8 cellular contexts compared by ENCODE assay signal in genomic region chr2:127829845-127830246, GRCh38. TPM values are rescaled to one million over a fixed set of nuclear protein-coding genes. Genes with fewer than 3 reads are reported as not detected.
DNase-seq lines count a peak whose midpoint lies in the region; ATAC-seq and TF ChIP-seq lines count a peak whose summit lies in the region.

No MANE protein-coding gene starts in this region.

- H3K4me2 ChIP-seq in BLaER1, result peak overlapping the region; percentile 83
- H3K4me2 ChIP-seq in neural progenitor cell, result no peak overlapping the region

- no peak for TF ChIP-seq EP300 in transverse colon (IDR thresholded peaks at IDR 0.05; ENCODE audit: low read depth)

- H3K9ac ChIP-seq in BLaER1, result peak overlapping the region; percentile 66
- no peak overlapping the region for H3K9ac ChIP-seq in neural progenitor cell

- peak; percentile 97 for ATAC-seq in GM19452 (IDR thresholded peaks at IDR 0.05; ENCODE audit: unreplicated experiment)
- ATAC-seq in HG03460 (IDR thresholded peaks at IDR 0.05; ENCODE audit: unreplicated experiment), result peak; percentile 99
- peak; percentile 97 for ATAC-seq in activated CD4-positive, alpha-beta T cell treated with anti-CD3 and anti-CD28 coated beads for 36 hours

- H4K20me1 ChIP-seq in BLaER1 (no peaks in the 10 kb centered on the region), neural progenitor cell (ENCODE audit: low read depth) (no peaks in the 10 kb centered on the region)

- in situ Hi-C loops in transverse colon (cut with MboI; ENCODE audit: low pct_ligation_motif_present in 1 of 4, low pct_unique_long_range_greater_than_20kb in 1 of 4, low sequenced_read_pairs in 3 of 4), result no loop called here

- WGBS in transverse colon (ENCODE audit: low coverage in 1 of 2), 2 donors, result 50 to 54% methylated on average over 4 to 5 of the region's 5 CpGs

- H3K4me3 ChIP-seq in BLaER1 (peak overlapping the region; percentile 29; the same call in 1 of the 2 replicates), transverse colon (no peak overlapping the region), neural progenitor cell (no peak overlapping the region)

- 0 out of 2 replicates have a peak, but pooled peaks cover 8% of the 10 kb centered on the region for H3K36me3 ChIP-seq in BLaER1
- H3K36me3 ChIP-seq in transverse colon, result no peaks in the 10 kb centered on the region
- no peaks in the 10 kb centered on the region for H3K36me3 ChIP-seq in neural progenitor cell

- peaks cover 27% of the 10 kb centered on the region for H3K4me1 Mint-ChIP-seq in activated CD4-positive, alpha-beta T cell treated with anti-CD3 and anti-CD28 coated beads for 36 hours
- H3K4me1 Mint-ChIP-seq in neural progenitor cell, result no peaks in the 10 kb centered on the region

- peaks cover 19% of the 10 kb centered on the region for H3K9me3 Mint-ChIP-seq in activated CD4-positive, alpha-beta T cell treated with anti-CD3 and anti-CD28 coated beads for 36 hours (ENCODE audit: low read depth)
- H3K9me3 Mint-ChIP-seq in neural progenitor cell, result peaks cover 22% of the 10 kb centered on the region

- TF ChIP-seq CTCF in transverse colon (IDR thresholded peaks at IDR 0.05), result no peak
- no peak for TF ChIP-seq CTCF in neural progenitor cell (IDR thresholded peaks at IDR 0.05)

- H3K9me3 ChIP-seq in BLaER1, result peaks cover 44% of the 10 kb centered on the region
- H3K9me3 ChIP-seq in transverse colon, result no peaks in the 10 kb centered on the region
- H3K9me3 ChIP-seq in neural progenitor cell (ENCODE audit: low read depth), result no peaks in the 10 kb centered on the region

- CTCF ChIA-PET in activated CD4-positive, alpha-beta T cell treated with anti-CD3 and anti-CD28 coated beads for 36 hours (lab: Charles Lee), result interaction anchor here (1.4 to 1.8 kb wide), 2 partner anchors 11 to 62 kb away, joined by 3 to 6 read pairs; no protein-coding TSS in a partner anchor

- POLR2A ChIA-PET in activated CD4-positive, alpha-beta T cell treated with anti-CD3 and anti-CD28 coated beads for 36 hours (lab: Charles Lee), result interaction anchor here (0.7 kb wide), 1 partner anchor 376 kb away, joined by 3 read pairs; no protein-coding TSS in a partner anchor

- H3K27ac Mint-ChIP-seq in activated CD4-positive, alpha-beta T cell treated with anti-CD3 and anti-CD28 coated beads for 36 hours, result peak overlapping the region; percentile 78
- H3K27ac Mint-ChIP-seq in neural progenitor cell, result no peak overlapping the region

- intact Hi-C loops in activated CD4-positive, alpha-beta T cell treated with anti-CD3 and anti-CD28 coated beads for 36 hours (cut with DNase I, micrococcal nuclease), result loop anchor here (1.0 to 2.0 kb wide), 3 partner anchors 19 to 28 kb away; partner anchors contain the start of genes WDR33 (in 2 of the 2) and POLR2D (in 1 of the 2)
- intact Hi-C loops in transverse colon (cut with DNase I; ENCODE audit: low total_unique reads), result no loop called here

- no peaks in the 10 kb centered on the region for H3K27me3 Mint-ChIP-seq in activated CD4-positive, alpha-beta T cell treated with anti-CD3 and anti-CD28 coated beads for 36 hours
- H3K27me3 Mint-ChIP-seq in neural progenitor cell (ENCODE audit: insufficient read depth, low read depth), result peaks cover 4% of the 10 kb centered on the region

- H3K4me1 ChIP-seq in BLaER1, result peaks cover 36% of the 10 kb centered on the region
- no peaks in the 10 kb centered on the region for H3K4me1 ChIP-seq in transverse colon
- H3K4me1 ChIP-seq in neural progenitor cell, result no peaks in the 10 kb centered on the region

- H3K79me2 ChIP-seq in neural progenitor cell (ENCODE audit: low read depth), result no peaks in the 10 kb centered on the region

- peaks cover 15% of the 10 kb centered on the region for H3K36me3 Mint-ChIP-seq in activated CD4-positive, alpha-beta T cell treated with anti-CD3 and anti-CD28 coated beads for 36 hours (ENCODE audit: low read depth)
- H3K36me3 Mint-ChIP-seq in neural progenitor cell, result no peaks in the 10 kb centered on the region

- H3K27ac ChIP-seq in BLaER1 (peak overlapping the region; percentile 73), transverse colon (peak overlapping the region in 2 of 4 donors; percentile 6 to 68), neural progenitor cell (no peak overlapping the region)

- DNase-seq in activated CD4-positive, alpha-beta T cell treated with anti-CD3 and anti-CD28 coated beads for 36 hours, result peak; percentile 83
- peak; percentile 56 for DNase-seq in iPS-NIHi11 (ENCODE audit: low spot score)
- DNase-seq in transverse colon, result peak; percentile 67
- DNase-seq in NCI-H69 (lab: John Stamatoyannopoulos, UW), result no peak
- no peak for DNase-seq in neural progenitor cell (ENCODE audit: low spot score)

- H3K4me3 Mint-ChIP-seq in activated CD4-positive, alpha-beta T cell treated with anti-CD3 and anti-CD28 coated beads for 36 hours, result no peak overlapping the region
- no peak overlapping the region for H3K4me3 Mint-ChIP-seq in neural progenitor cell

- no peaks in the 10 kb centered on the region for H3F3A ChIP-seq in neural progenitor cell (ENCODE audit: low read depth)

- H3K27me3 ChIP-seq in BLaER1 (no peaks in the 10 kb centered on the region), transverse colon (no peaks in the 10 kb centered on the region), neural progenitor cell (no peaks in the 10 kb centered on the region)

- H2AFZ ChIP-seq in neural progenitor cell (replicated peaks), result no peak overlapping the region

- TF ChIP-seq POLR2A in transverse colon (IDR thresholded peaks at IDR 0.05), result no peak

RNA-seq across cellular contexts. Expression of gene WDR33, which starts 18.9 kb away (rescaled TPM):
- total RNA-seq in activated CD4-positive, alpha-beta T cell treated with anti-CD3 and anti-CD28 coated beads for 36 hours, result 10 to 100 TPM; 58.6 to 76.3 TPM
- total RNA-seq in transverse colon (10 to 100 TPM; 35.2 to 48.0 (median 36.6) TPM), neural progenitor cell (ENCODE audit: low replicate concordance) (43.7 and 83.4 TPM in 2 replicates)

RNA-seq across cellular contexts. Expression of gene POLR2D, which starts 28.1 kb away (rescaled TPM):
- total RNA-seq in activated CD4-positive, alpha-beta T cell treated with anti-CD3 and anti-CD28 coated beads for 36 hours, result 10 to 100 TPM; 72.4 to 73.7 TPM
- total RNA-seq in transverse colon (10 to 100 TPM in 3 of 4 donors, 1 to 10 TPM in 1; 7.6 to 21.9 (median 11.6) TPM), neural progenitor cell (ENCODE audit: low replicate concordance) (32.2 and 33.7 TPM in 2 replicates)

RNA-seq across cellular contexts. Expression of gene AMMECR1L, which starts 55.9 kb away (rescaled TPM):
- 10 to 100 TPM; 12.8 to 14.2 TPM for total RNA-seq in activated CD4-positive, alpha-beta T cell treated with anti-CD3 and anti-CD28 coated beads for 36 hours
- 10 to 100 TPM in 3 of 4 donors, 1 to 10 TPM in 1; 6.6 to 18.3 (median 12.9) TPM for total RNA-seq in transverse colon
- total RNA-seq in neural progenitor cell (ENCODE audit: low replicate concordance), result 19.0 and 21.0 TPM in 2 replicates

Comparison
In these comparisons a context has a peak if more than half of its experiments do, and no peak if none do; other contexts are left out.
1. DNase-seq: peak in activated CD4-positive, alpha-beta T cell treated with anti-CD3 and anti-CD28 coated beads for 36 hours (single experiment), iPS-NIHi11 (single experiment) and transverse colon (single experiment); none in NCI-H69 (single experiment) and neural progenitor cell (single experiment).
2. Peak in every context shown above with its lines, with median percentiles within 50 percentile points of each other: ATAC-seq.